ENCODE assay signal across 1 cellular context in the genomic region with DNA sequence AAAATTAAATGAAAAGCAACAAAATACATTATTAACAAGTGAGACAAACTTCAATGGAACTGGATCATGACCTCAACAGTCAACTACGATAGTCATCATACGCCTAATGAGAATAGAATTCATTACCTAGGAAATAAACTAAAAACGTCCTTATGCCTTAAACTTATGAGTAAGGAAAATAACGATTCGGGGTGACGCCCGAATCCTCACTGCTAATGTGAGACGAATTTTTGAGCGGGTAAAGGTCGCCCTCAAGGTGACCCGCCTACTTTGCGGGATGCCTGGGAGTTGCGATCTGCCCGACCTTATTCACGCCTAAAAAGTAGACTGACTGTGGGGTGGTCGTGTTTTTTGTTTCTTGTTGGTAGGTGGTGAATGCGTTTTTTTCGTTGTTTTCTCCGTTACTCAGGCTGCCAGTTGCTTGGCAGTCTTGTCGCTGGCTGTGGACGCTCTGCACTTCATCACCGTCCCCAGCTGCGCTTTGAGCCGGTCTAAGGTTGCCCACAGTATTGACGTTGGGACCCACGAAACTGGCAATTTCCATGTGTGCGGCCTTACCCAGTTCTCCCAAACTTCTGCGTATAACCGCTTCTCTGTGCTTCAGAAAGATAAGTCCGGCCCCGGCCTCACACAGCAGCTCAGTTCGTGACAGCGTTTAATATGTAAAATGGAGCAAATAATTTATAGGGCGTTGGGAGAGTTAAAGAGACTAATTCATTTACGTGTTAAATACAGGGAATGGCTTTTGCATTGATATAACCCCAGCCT.
TF ChIP-seq lines count a peak whose summit lies in the region.

No MANE protein-coding gene starts in this region.

TF ChIP-seq in K562, 482 proteins besides CTCF, POLR2A, EP300 and RAD21 (continued from another document and continues in another):
- TF ChIP-seq NR1H2 (CRISPR knock-in tag; IDR thresholded peaks at IDR 0.05) = peak; percentile 89; the same call in 1 of the 2 replicates
- peak; percentile 93 for TF ChIP-seq ZNF696 (CRISPR knock-in tag; conservative IDR thresholded peaks at IDR 0.05)
- peak; percentile 32 to 56; a peak in 2 of 4 replicates for TF ChIP-seq HDAC1 (IDR thresholded peaks at IDR 0.05)
- TF ChIP-seq, protein P1, sequence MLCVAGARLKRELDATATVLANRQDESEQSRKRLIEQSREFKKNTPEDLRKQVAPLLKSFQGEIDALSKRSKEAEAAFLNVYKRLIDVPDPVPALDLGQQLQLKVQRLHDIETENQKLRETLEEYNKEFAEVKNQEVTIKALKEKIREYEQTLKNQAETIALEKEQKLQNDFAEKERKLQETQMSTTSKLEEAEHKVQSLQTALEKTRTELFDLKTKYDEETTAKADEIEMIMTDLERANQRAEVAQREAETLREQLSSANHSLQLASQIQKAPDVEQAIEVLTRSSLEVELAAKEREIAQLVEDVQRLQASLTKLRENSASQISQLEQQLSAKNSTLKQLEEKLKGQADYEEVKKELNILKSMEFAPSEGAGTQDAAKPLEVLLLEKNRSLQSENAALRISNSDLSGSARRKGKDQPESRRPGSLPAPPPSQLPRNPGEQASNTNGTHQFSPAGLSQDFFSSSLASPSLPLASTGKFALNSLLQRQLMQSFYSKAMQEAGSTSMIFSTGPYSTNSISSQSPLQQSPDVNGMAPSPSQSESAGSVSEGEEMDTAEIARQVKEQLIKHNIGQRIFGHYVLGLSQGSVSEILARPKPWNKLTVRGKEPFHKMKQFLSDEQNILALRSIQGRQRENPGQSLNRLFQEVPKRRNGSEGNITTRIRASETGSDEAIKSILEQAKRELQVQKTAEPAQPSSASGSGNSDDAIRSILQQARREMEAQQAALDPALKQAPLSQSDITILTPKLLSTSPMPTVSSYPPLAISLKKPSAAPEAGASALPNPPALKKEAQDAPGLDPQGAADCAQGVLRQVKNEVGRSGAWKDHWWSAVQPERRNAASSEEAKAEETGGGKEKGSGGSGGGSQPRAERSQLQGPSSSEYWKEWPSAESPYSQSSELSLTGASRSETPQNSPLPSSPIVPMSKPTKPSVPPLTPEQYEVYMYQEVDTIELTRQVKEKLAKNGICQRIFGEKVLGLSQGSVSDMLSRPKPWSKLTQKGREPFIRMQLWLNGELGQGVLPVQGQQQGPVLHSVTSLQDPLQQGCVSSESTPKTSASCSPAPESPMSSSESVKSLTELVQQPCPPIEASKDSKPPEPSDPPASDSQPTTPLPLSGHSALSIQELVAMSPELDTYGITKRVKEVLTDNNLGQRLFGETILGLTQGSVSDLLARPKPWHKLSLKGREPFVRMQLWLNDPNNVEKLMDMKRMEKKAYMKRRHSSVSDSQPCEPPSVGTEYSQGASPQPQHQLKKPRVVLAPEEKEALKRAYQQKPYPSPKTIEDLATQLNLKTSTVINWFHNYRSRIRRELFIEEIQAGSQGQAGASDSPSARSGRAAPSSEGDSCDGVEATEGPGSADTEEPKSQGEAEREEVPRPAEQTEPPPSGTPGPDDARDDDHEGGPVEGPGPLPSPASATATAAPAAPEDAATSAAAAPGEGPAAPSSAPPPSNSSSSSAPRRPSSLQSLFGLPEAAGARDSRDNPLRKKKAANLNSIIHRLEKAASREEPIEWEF (CRISPR knock-in tag; IDR thresholded peaks at IDR 0.05) = no peak
- no peak for TF ChIP-seq SMARCC2 (IDR thresholded peaks at IDR 0.05; ENCODE audit: low read depth)
- TF ChIP-seq, protein P2, sequence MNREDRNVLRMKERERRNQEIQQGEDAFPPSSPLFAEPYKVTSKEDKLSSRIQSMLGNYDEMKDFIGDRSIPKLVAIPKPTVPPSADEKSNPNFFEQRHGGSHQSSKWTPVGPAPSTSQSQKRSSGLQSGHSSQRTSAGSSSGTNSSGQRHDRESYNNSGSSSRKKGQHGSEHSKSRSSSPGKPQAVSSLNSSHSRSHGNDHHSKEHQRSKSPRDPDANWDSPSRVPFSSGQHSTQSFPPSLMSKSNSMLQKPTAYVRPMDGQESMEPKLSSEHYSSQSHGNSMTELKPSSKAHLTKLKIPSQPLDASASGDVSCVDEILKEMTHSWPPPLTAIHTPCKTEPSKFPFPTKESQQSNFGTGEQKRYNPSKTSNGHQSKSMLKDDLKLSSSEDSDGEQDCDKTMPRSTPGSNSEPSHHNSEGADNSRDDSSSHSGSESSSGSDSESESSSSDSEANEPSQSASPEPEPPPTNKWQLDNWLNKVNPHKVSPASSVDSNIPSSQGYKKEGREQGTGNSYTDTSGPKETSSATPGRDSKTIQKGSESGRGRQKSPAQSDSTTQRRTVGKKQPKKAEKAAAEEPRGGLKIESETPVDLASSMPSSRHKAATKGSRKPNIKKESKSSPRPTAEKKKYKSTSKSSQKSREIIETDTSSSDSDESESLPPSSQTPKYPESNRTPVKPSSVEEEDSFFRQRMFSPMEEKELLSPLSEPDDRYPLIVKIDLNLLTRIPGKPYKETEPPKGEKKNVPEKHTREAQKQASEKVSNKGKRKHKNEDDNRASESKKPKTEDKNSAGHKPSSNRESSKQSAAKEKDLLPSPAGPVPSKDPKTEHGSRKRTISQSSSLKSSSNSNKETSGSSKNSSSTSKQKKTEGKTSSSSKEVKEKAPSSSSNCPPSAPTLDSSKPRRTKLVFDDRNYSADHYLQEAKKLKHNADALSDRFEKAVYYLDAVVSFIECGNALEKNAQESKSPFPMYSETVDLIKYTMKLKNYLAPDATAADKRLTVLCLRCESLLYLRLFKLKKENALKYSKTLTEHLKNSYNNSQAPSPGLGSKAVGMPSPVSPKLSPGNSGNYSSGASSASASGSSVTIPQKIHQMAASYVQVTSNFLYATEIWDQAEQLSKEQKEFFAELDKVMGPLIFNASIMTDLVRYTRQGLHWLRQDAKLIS (CRISPR knock-in tag; IDR thresholded peaks at IDR 0.05) = peak; percentile 98
- no peak for TF ChIP-seq CBX2 (IDR thresholded peaks at IDR 0.05; ENCODE audit: insufficient read depth, low read length, poor library complexity, severe bottlenecking)
- no peak for TF ChIP-seq EHMT2 (IDR thresholded peaks at IDR 0.05)
- TF ChIP-seq, protein P3, sequence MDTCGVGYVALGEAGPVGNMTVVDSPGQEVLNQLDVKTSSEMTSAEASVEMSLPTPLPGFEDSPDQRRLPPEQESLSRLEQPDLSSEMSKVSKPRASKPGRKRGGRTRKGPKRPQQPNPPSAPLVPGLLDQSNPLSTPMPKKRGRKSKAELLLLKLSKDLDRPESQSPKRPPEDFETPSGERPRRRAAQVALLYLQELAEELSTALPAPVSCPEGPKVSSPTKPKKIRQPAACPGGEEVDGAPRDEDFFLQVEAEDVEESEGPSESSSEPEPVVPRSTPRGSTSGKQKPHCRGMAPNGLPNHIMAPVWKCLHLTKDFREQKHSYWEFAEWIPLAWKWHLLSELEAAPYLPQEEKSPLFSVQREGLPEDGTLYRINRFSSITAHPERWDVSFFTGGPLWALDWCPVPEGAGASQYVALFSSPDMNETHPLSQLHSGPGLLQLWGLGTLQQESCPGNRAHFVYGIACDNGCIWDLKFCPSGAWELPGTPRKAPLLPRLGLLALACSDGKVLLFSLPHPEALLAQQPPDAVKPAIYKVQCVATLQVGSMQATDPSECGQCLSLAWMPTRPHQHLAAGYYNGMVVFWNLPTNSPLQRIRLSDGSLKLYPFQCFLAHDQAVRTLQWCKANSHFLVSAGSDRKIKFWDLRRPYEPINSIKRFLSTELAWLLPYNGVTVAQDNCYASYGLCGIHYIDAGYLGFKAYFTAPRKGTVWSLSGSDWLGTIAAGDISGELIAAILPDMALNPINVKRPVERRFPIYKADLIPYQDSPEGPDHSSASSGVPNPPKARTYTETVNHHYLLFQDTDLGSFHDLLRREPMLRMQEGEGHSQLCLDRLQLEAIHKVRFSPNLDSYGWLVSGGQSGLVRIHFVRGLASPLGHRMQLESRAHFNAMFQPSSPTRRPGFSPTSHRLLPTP (IDR thresholded peaks at IDR 0.05; ENCODE audit: borderline replicate concordance, extremely low read depth, insufficient read length) = no peak
- peak; percentile 50; the same call in 1 of the 2 replicates for TF ChIP-seq ATF7 (IDR thresholded peaks at IDR 0.05)
- TF ChIP-seq KAT2B (IDR thresholded peaks at IDR 0.05; ENCODE audit: low read depth, low read length) = no peak
- peak; percentile 73 for TF ChIP-seq PRPF4 (IDR thresholded peaks at IDR 0.05; ENCODE audit: insufficient read depth, low read depth, low read length, poor library complexity, severe bottlenecking)
- TF ChIP-seq KHSRP (IDR thresholded peaks at IDR 0.05) = peak; percentile 70; the same call in 1 of the 2 replicates
- TF ChIP-seq KLF6 (CRISPR knock-in tag; IDR thresholded peaks at IDR 0.05; ENCODE audit: borderline replicate concordance) = peak; percentile 52; the same call in 1 of the 2 replicates
- 0 out of 2 replicates have a peak, but pooled peaks have one; percentile 44 for TF ChIP-seq ZNF217 (CRISPR knock-in tag; IDR thresholded peaks at IDR 0.05)
- no peak for TF ChIP-seq HNRNPH1 (optimal IDR thresholded peaks at IDR 0.05; ENCODE audit: low read depth, low read length)
- TF ChIP-seq NCOA4 (IDR thresholded peaks at IDR 0.05; ENCODE audit: partially characterized antibody) = peak; percentile 91
- peak in 1 of 2 experiments; percentile 100; a peak in 3 of 4 replicates for TF ChIP-seq KDM4B (IDR thresholded peaks at IDR 0.05; ENCODE audit: borderline replicate concordance in 2 of 2, low read depth in 1 of 2)
- TF ChIP-seq, protein P4, sequence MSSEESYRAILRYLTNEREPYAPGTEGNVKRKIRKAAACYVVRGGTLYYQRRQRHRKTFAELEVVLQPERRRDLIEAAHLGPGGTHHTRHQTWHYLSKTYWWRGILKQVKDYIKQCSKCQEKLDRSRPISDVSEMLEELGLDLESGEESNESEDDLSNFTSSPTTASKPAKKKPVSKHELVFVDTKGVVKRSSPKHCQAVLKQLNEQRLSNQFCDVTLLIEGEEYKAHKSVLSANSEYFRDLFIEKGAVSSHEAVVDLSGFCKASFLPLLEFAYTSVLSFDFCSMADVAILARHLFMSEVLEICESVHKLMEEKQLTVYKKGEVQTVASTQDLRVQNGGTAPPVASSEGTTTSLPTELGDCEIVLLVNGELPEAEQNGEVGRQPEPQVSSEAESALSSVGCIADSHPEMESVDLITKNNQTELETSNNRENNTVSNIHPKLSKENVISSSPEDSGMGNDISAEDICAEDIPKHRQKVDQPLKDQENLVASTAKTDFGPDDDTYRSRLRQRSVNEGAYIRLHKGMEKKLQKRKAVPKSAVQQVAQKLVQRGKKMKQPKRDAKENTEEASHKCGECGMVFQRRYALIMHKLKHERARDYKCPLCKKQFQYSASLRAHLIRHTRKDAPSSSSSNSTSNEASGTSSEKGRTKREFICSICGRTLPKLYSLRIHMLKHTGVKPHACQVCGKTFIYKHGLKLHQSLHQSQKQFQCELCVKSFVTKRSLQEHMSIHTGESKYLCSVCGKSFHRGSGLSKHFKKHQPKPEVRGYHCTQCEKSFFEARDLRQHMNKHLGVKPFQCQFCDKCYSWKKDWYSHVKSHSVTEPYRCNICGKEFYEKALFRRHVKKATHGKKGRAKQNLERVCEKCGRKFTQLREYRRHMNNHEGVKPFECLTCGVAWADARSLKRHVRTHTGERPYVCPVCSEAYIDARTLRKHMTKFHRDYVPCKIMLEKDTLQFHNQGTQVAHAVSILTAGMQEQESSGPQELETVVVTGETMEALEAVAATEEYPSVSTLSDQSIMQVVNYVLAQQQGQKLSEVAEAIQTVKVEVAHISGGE (CRISPR knock-in tag; IDR thresholded peaks at IDR 0.05) = peak in 1 of 3 experiments; percentile 73; a peak in 1 of 6 replicates
- no peak for TF ChIP-seq ZNF778 (CRISPR knock-in tag; IDR thresholded peaks at IDR 0.05)
- peak; percentile 94 for TF ChIP-seq MED1 (CRISPR knock-in tag; IDR thresholded peaks at IDR 0.05; ENCODE audit: borderline replicate concordance)
- 0 out of 2 replicates have a peak, but pooled peaks have one; percentile 17 for TF ChIP-seq SMARCE1 (IDR thresholded peaks at IDR 0.05)
- TF ChIP-seq BRD9 (IDR thresholded peaks at IDR 0.05; ENCODE audit: low read depth, partially characterized antibody) = no peak
- TF ChIP-seq, protein P5, sequence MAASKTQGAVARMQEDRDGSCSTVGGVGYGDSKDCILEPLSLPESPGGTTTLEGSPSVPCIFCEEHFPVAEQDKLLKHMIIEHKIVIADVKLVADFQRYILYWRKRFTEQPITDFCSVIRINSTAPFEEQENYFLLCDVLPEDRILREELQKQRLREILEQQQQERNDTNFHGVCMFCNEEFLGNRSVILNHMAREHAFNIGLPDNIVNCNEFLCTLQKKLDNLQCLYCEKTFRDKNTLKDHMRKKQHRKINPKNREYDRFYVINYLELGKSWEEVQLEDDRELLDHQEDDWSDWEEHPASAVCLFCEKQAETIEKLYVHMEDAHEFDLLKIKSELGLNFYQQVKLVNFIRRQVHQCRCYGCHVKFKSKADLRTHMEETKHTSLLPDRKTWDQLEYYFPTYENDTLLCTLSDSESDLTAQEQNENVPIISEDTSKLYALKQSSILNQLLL (CRISPR knock-in tag; IDR thresholded peaks at IDR 0.05; ENCODE audit: borderline replicate concordance) = no peak
- no peak for TF ChIP-seq EZH2 (IDR thresholded peaks at IDR 0.05; ENCODE audit: borderline replicate concordance, low read depth, low read length)
- TF ChIP-seq MIER1 (IDR thresholded peaks at IDR 0.05; ENCODE audit: low read depth) = peak; percentile 68; the same call in 1 of the 2 replicates
- TF ChIP-seq, protein P6, sequence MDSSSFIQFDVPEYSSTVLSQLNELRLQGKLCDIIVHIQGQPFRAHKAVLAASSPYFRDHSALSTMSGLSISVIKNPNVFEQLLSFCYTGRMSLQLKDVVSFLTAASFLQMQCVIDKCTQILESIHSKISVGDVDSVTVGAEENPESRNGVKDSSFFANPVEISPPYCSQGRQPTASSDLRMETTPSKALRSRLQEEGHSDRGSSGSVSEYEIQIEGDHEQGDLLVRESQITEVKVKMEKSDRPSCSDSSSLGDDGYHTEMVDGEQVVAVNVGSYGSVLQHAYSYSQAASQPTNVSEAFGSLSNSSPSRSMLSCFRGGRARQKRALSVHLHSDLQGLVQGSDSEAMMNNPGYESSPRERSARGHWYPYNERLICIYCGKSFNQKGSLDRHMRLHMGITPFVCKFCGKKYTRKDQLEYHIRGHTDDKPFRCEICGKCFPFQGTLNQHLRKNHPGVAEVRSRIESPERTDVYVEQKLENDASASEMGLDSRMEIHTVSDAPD (CRISPR knock-in tag; IDR thresholded peaks at IDR 0.05) = no peak
- peak; percentile 79 for TF ChIP-seq STAT5A (IDR thresholded peaks at IDR 0.05; ENCODE audit: borderline replicate concordance, low read length)
- no peak for TF ChIP-seq SMAD2 (IDR thresholded peaks at IDR 0.05; ENCODE audit: low read depth, low read length)
- peak; percentile 99 for TF ChIP-seq ZC3H4 (CRISPR knock-in tag; IDR thresholded peaks at IDR 0.05; ENCODE audit: borderline replicate concordance)
- peak; percentile 36 to 71; a peak in 2 of 4 replicates for TF ChIP-seq KDM1A (IDR thresholded peaks at IDR 0.05)
- TF ChIP-seq, protein P7, sequence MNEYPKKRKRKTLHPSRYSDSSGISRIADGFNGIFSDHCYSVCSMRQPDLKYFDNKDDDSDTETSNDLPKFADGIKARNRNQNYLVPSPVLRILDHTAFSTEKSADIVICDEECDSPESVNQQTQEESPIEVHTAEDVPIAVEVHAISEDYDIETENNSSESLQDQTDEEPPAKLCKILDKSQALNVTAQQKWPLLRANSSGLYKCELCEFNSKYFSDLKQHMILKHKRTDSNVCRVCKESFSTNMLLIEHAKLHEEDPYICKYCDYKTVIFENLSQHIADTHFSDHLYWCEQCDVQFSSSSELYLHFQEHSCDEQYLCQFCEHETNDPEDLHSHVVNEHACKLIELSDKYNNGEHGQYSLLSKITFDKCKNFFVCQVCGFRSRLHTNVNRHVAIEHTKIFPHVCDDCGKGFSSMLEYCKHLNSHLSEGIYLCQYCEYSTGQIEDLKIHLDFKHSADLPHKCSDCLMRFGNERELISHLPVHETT (CRISPR knock-in tag; conservative IDR thresholded peaks at IDR 0.05 in 1 of 2, IDR thresholded peaks at IDR 0.05 in 1 of 2) = peak in 1 of 2 experiments; percentile 76; a peak in 1 of 4 replicates
- no peak for TF ChIP-seq RAD51 (IDR thresholded peaks at IDR 0.05; ENCODE audit: borderline replicate concordance, low read depth)
